ENCODE assay signal across 8 cellular contexts in the genomic region with DNA sequence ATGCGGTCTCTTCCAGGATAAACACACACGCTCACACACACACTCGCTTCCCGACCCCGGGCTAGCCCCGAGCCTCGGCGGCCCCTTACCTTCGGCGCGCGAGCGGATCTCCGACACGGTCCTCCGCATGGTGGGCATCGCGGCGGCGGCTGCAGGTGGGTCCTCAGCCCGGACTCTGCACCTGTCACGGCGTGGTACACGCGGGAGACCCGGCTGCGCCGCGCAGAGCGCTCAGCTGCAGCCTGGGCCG. TPM values are rescaled to one million over a fixed set of nuclear protein-coding genes. Genes with fewer than 3 reads are reported as not detected.
DNase-seq lines count a peak whose midpoint lies in the region; ATAC-seq, FAIRE-seq and TF ChIP-seq lines count a peak whose summit lies in the region.

No MANE protein-coding gene starts in this region.

- TF ChIP-seq EP300 in ovary (IDR thresholded peaks at IDR 0.05): no peak

- TF ChIP-seq CTCF in Caco-2 (IDR thresholded peaks at IDR 0.05; ENCODE audit: insufficient read depth in 1 of 2, low read depth in 1 of 2, low read length in 1 of 2, severe bottlenecking in 1 of 2, unreplicated experiment in 1 of 2) (no peak), OCI-LY7 (conservative IDR thresholded peaks at IDR 0.05; ENCODE audit: low read length) (no peak), endothelial cell of umbilical vein (IDR thresholded peaks at IDR 0.05; ENCODE audit: extremely low read depth in 1 of 2, insufficient read depth in 1 of 2, low read depth in 1 of 2, low read length in 2 of 2) (no peak), ovary (IDR thresholded peaks at IDR 0.05) (peak in 1 of 3 donors; percentile 1)

- H3K9me3 Mint-ChIP-seq in Caco-2 (ENCODE audit: unreplicated experiment): peaks cover 19% of the 10 kb centered on the region

- H3K27ac ChIP-seq in OCI-LY7 (ENCODE audit: low read depth, low read length, poor library complexity, severe bottlenecking) (peak overlapping the region; percentile 75), endothelial cell of umbilical vein (ENCODE audit: insufficient read depth, low read depth, low read length) (no peak overlapping the region), ovary (peak overlapping the region; percentile 61 to 88)

- no peak for DNase-seq in Caco-2
- DNase-seq in OCI-LY7 (ENCODE audit: low spot score): no peak
- DNase-seq in endothelial cell of umbilical vein (ENCODE audit: low read depth, low spot score): no peak
- no peak for DNase-seq in ovary
- no peak for DNase-seq in HEK293T (ENCODE audit: extremely low spot score)

- peak overlapping the region; percentile 76 for H3K4me3 Mint-ChIP-seq in Caco-2 (ENCODE audit: unreplicated experiment)

- peaks cover 28% of the 10 kb centered on the region for H3K4me1 Mint-ChIP-seq in Caco-2 (ENCODE audit: low read depth, unreplicated experiment)

- peaks cover 21% of the 10 kb centered on the region; the same call in 1 of the 2 replicates for H4K20me1 ChIP-seq in OCI-LY7 (ENCODE audit: insufficient read depth, low read length)
- no peaks in the 10 kb centered on the region for H4K20me1 ChIP-seq in endothelial cell of umbilical vein (replicated peaks; ENCODE audit: control insufficient read depth, extremely low read depth, insufficient read depth, low read length)

- 0% methylated on average over 26 to 31 of the region's 31 CpGs for WGBS in ovary, 3 donors

- H3K9ac ChIP-seq in endothelial cell of umbilical vein (replicated peaks; ENCODE audit: extremely low read depth, insufficient read depth, low read length): no peak overlapping the region

- intact Hi-C loops in Caco-2 (cut with micrococcal nuclease; ENCODE audit: unreplicated experiment): loop anchor here (2.0 kb wide), 1 partner anchor 16 kb away; no protein-coding TSS in a partner anchor
- intact Hi-C loops in OCI-LY7 (cut with micrococcal nuclease; ENCODE audit: unreplicated experiment): loop anchor here (1.0 to 10.0 kb wide), 5 partner anchors 13 to 502 kb away; a partner anchor contains a TSS
- intact Hi-C loops in endothelial cell of umbilical vein (cut with micrococcal nuclease): loop anchor here (5.0 kb wide), 2 partner anchors 259 to 314 kb away; a partner anchor contains a TSS
- intact Hi-C loops in ovary (cut with DNase I): loop anchor here in 1 of 4 donors (10.0 kb wide), 1 partner anchor 72 kb away; no protein-coding TSS in a partner anchor

- H3K9me1 ChIP-seq in endothelial cell of umbilical vein (replicated peaks; ENCODE audit: control insufficient read depth, extremely low read depth, insufficient read depth, low read length): no peaks in the 10 kb centered on the region

- CTCF ChIA-PET in Caco-2 (lab: Charles Lee) (interaction anchor here (0.6 to 2.4 kb wide), 2 partner anchors 70 to 88 kb away, joined by 4 to 15 read pairs; no protein-coding TSS in a partner anchor), OCI-LY7 (lab: Charles Lee; ENCODE audit: unreplicated experiment) (interaction anchor here (1.1 to 2.0 kb wide), 4 partner anchors 11 to 21 kb away, joined by 5 to 9 read pairs (median 7); no protein-coding TSS in a partner anchor), endothelial cell of umbilical vein (lab: Charles Lee) (interaction anchor here (0.7 to 3.4 kb wide), 5 partner anchors 9 to 89 kb away, joined by 3 to 30 read pairs (median 3); no protein-coding TSS in a partner anchor), HEK293T (lab: Yijun Ruan, JAX) (no interaction called here)

- H3K36me3 ChIP-seq in Caco-2 (ENCODE audit: control insufficient read depth, insufficient read depth, low read length) (no peaks in the 10 kb centered on the region), OCI-LY7 (ENCODE audit: insufficient read depth, low read length) (peaks cover 42% of the 10 kb centered on the region), endothelial cell of umbilical vein (ENCODE audit: control insufficient read depth in 2 of 2, extremely low read depth in 1 of 2, insufficient read depth in 2 of 2, low read length in 2 of 2) (no peaks in the 10 kb centered on the region), ovary (no peaks in the 10 kb centered on the region)

- H3K79me2 ChIP-seq in OCI-LY7 (ENCODE audit: insufficient read depth, low read depth, low read length): peaks cover 57% of the 10 kb centered on the region
- H3K79me2 ChIP-seq in endothelial cell of umbilical vein (ENCODE audit: control insufficient read depth, insufficient read depth, low read length): no peaks in the 10 kb centered on the region

- H3K9me3 ChIP-seq in Caco-2: no peaks in the 10 kb centered on the region
- peaks cover 19% of the 10 kb centered on the region for H3K9me3 ChIP-seq in OCI-LY7 (ENCODE audit: low read length)
- no peaks in the 10 kb centered on the region for H3K9me3 ChIP-seq in endothelial cell of umbilical vein (replicated peaks; ENCODE audit: control insufficient read depth, insufficient read depth, low read length)
- H3K9me3 ChIP-seq in ovary: no peaks in the 10 kb centered on the region

- TF ChIP-seq POLR2A in endothelial cell of umbilical vein (IDR thresholded peaks at IDR 0.05; ENCODE audit: low read depth, low read length) (no peak), ovary (IDR thresholded peaks at IDR 0.05) (peak; percentile 12)

- BruUV-seq in Caco-2 (replicated peaks; lab: Mats Ljungman, UMichigan) (no TSS peak), OCI-LY7 (replicated peaks; lab: Mats Ljungman, UMichigan) (no TSS peak), endothelial cell of umbilical vein (replicated peaks; lab: Mats Ljungman, UMichigan) (no TSS peak)

- H3K4me2 ChIP-seq in OCI-LY7 (ENCODE audit: low read length) (peak overlapping the region; percentile 88), endothelial cell of umbilical vein (ENCODE audit: insufficient read depth, low read length) (peak overlapping the region; percentile 62)

- H3K4me3 ChIP-seq in Caco-2 (ENCODE audit: low read depth, low read length) (peak overlapping the region; percentile 89), OCI-LY7 (ENCODE audit: low read depth, low read length, poor library complexity, severe bottlenecking) (peak overlapping the region; percentile 98), endothelial cell of umbilical vein (replicated peaks in 1 of 3; ENCODE audit: insufficient read depth in 1 of 3, low read depth in 1 of 3, low read length in 3 of 3) (peak overlapping the region; percentile 12 to 48 (median 42)), ovary (peak overlapping the region; percentile 64)

- POLR2A ChIA-PET in Caco-2 (lab: Charles Lee): interaction anchor here (0.6 to 1.2 kb wide), 6 partner anchors 15 to 220 kb away, joined by 3 to 7 read pairs (median 4); no protein-coding TSS in a partner anchor
- POLR2A ChIA-PET in OCI-LY7 (lab: Charles Lee): interaction anchor here (0.5 to 7.0 kb wide), 18 partner anchors 8 to 746 kb away, joined by 3 to 132 read pairs (median 6); no protein-coding TSS in a partner anchor
- POLR2A ChIA-PET in endothelial cell of umbilical vein (lab: Charles Lee): no interaction called here
- POLR2A ChIA-PET in HEK293T (lab: Yijun Ruan, JAX): interaction anchor here (0.7 to 1.2 kb wide), 9 partner anchors 9 to 24 kb away, joined by 3 to 6 read pairs (median 4); no protein-coding TSS in a partner anchor

- no peaks in the 10 kb centered on the region for H3K9me2 ChIP-seq in OCI-LY7 (ENCODE audit: insufficient read depth, low read length)

- no peaks in the 10 kb centered on the region for H3K27me3 ChIP-seq in Caco-2 (replicated peaks; ENCODE audit: control insufficient read depth, insufficient read depth, low read length)
- H3K27me3 ChIP-seq in endothelial cell of umbilical vein (ENCODE audit: control insufficient read depth in 2 of 2, insufficient read depth in 2 of 2, low read length in 2 of 2): peaks cover 2 to 16% of the 10 kb centered on the region in 2 experiments
- no peaks in the 10 kb centered on the region for H3K27me3 ChIP-seq in ovary

- H3K4me1 ChIP-seq in Caco-2 (peaks cover 23% of the 10 kb centered on the region; the same call in 1 of the 2 replicates), OCI-LY7 (ENCODE audit: insufficient read depth, low read length, poor library complexity, severe bottlenecking) (peaks cover 32% of the 10 kb centered on the region), endothelial cell of umbilical vein (ENCODE audit: control insufficient read depth, extremely low read depth, insufficient read depth, low read length) (peaks cover 26% of the 10 kb centered on the region), ovary (ENCODE audit: insufficient read depth) (peaks cover 6% of the 10 kb centered on the region)

- ATAC-seq in GM18519 (IDR thresholded peaks at IDR 0.05; ENCODE audit: low FRiP score, unreplicated experiment): no peak
- no peak for ATAC-seq in HG02623 (IDR thresholded peaks at IDR 0.05; ENCODE audit: unreplicated experiment)
- no peak for ATAC-seq in HG03342 (IDR thresholded peaks at IDR 0.05; ENCODE audit: unreplicated experiment)

- dilution Hi-C loops in endothelial cell of umbilical vein (cut with MboI; ENCODE audit: extremely low pct_ligation_motif_present, low sequenced_read_pairs): no loop called here

- no peak for FAIRE-seq in endothelial cell of umbilical vein (lab: Jason Lieb, UNC)

- H2AFZ ChIP-seq in OCI-LY7 (ENCODE audit: low read length): peak overlapping the region; percentile 0; the same call in 1 of the 2 replicates
- peak overlapping the region; percentile 71 for H2AFZ ChIP-seq in endothelial cell of umbilical vein (ENCODE audit: low read depth, low read length)

- H3K36me3 Mint-ChIP-seq in Caco-2 (ENCODE audit: insufficient read depth, unreplicated experiment): peaks cover 4% of the 10 kb centered on the region

- no peaks in the 10 kb centered on the region for H3K27me3 Mint-ChIP-seq in Caco-2 (ENCODE audit: insufficient read depth, unreplicated experiment)

- peak overlapping the region; percentile 71 for H3K27ac Mint-ChIP-seq in Caco-2 (ENCODE audit: unreplicated experiment)

TF ChIP-seq in endothelial cell of umbilical vein, 7 proteins besides CTCF, POLR2A, EP300 and RAD21 (continues in another document):
- TF ChIP-seq POLR2AphosphoS5 (IDR thresholded peaks at IDR 0.05; ENCODE audit: insufficient read depth, low read depth, low read length): no peak
- no peak for TF ChIP-seq FOS (IDR thresholded peaks at IDR 0.05; ENCODE audit: borderline replicate concordance, insufficient read depth, low read length)

TF ChIP-seq in HEK293T, 16 proteins besides CTCF, POLR2A, EP300 and RAD21 (continues in another document):
- no peak for TF ChIP-seq SUZ12 (IDR thresholded peaks at IDR 0.05)
- no peak for TF ChIP-seq FOXK2 (IDR thresholded peaks at IDR 0.05)

RNA-seq across cellular contexts. Expression of a gene that starts 0.2 kb away (rescaled TPM):
- 9.3 and 11.6 TPM in 2 replicates for total RNA-seq in Caco-2 (2022)
- total RNA-seq in OCI-LY7 (2014; rRNA removed; shearing (Covaris generic)): 76.7 and 80.0 TPM in 2 replicates
- total RNA-seq in OCI-LY7 (2022): 141 and 149 TPM in 2 replicates
- 1.9 and 11.5 TPM in 2 replicates for total RNA-seq in endothelial cell of umbilical vein
- 0.48 and 0.97 TPM in 2 replicates for polyA plus RNA-seq in endothelial cell of umbilical vein
- polyA plus RNA-seq in endothelial cell of umbilical vein (2011; cell fraction: cytosol; rRNA removed): 0.44 and 1.1 TPM in 2 replicates
- 8.7 and 9.0 TPM in 2 replicates for polyA plus RNA-seq in endothelial cell of umbilical vein (2011; cell fraction: nucleus; rRNA removed)
- 0.19 and 0.47 TPM in 2 replicates for polyA plus RNA-seq in endothelial cell of umbilical vein (2012)
- 2.6 and 4.0 TPM in 2 replicates for polyA minus RNA-seq in endothelial cell of umbilical vein
- polyA minus RNA-seq in endothelial cell of umbilical vein (2011; cell fraction: cytosol; rRNA and poly(A)+ RNA removed): 1.5 TPM
- polyA minus RNA-seq in endothelial cell of umbilical vein (2011; cell fraction: nucleus; rRNA and poly(A)+ RNA removed): 13.3 and 17.1 TPM in 2 replicates
- total RNA-seq in ovary: 10 to 100 TPM; 14.0 to 73.2 (median 23.7) TPM
- polyA plus RNA-seq in ovary: 10 to 100 TPM; 10.0 to 17.6 TPM

Comparison
In these comparisons a context has a peak if more than half of its experiments do, and no peak if none do; other contexts are left out.
1. H3K4me3 ChIP-seq: peak in every context shown above with its lines; median percentile 98 in OCI-LY7; 89 in Caco-2; 64 in ovary; 42 in endothelial cell of umbilical vein.